Comparison of ENCODE assay signal across 8 cellular contexts in genomic region chrX:120485562-120486520, GRCh38. TPM values are rescaled to one million over a fixed set of nuclear protein-coding genes. Genes with fewer than 3 reads are reported as not detected.
A peak's percentile ranks its signal among the peaks of the same experiment; 100 is the strongest.
DNase-seq lines count a peak whose midpoint lies in the region; ATAC-seq and TF ChIP-seq lines count a peak whose summit lies in the region.

No MANE protein-coding gene starts in this region.

- H3K4me3 ChIP-seq in ascending aorta (peak overlapping the region; percentile 38 to 67), right atrium auricular region (peak overlapping the region; percentile 30 to 46), prostate gland (peak overlapping the region; percentile 30 to 31)

- H3K4me1 ChIP-seq in ascending aorta (no peaks in the 10 kb centered on the region), right atrium auricular region (no peaks in the 10 kb centered on the region), prostate gland (replicated peaks) (no peaks in the 10 kb centered on the region)

- H3K27me3 ChIP-seq in ascending aorta (no peaks in the 10 kb centered on the region), right atrium auricular region (no peaks in the 10 kb centered on the region), prostate gland (replicated peaks; ENCODE audit: insufficient read depth) (no peaks in the 10 kb centered on the region)

- H3K36me3 ChIP-seq in ascending aorta (no peaks in the 10 kb centered on the region), right atrium auricular region (no peaks in the 10 kb centered on the region), prostate gland (no peaks in the 10 kb centered on the region)

- intact Hi-C loops in ascending aorta (cut with DNase I), result loop anchor here (1.0 to 10.0 kb wide), 3 partner anchors 17 to 139 kb away; partner anchors contain the start of genes CUL4B and LAMP2
- intact Hi-C loops in prostate gland (cut with DNase I), result no loop called here

- H3K9me3 ChIP-seq in ascending aorta (no peaks in the 10 kb centered on the region), right atrium auricular region (no peaks in the 10 kb centered on the region), prostate gland (no peaks in the 10 kb centered on the region)

- WGBS in prostate gland, result under 1% methylated on average over 38 of the region's 39 CpGs

- peak; percentile 77 for DNase-seq in NCI-H1105 (lab: John Stamatoyannopoulos, UW)
- peak; percentile 24 for DNase-seq in T follicular helper cell (ENCODE audit: low read depth)
- DNase-seq in ascending aorta (ENCODE audit: low spot score in 2 of 2), result peak; percentile 17 to 83
- peak; percentile 76 for DNase-seq in right atrium auricular region (ENCODE audit: low spot score)
- DNase-seq in prostate gland (ENCODE audit: low spot score), result peak; percentile 59
- no peak for DNase-seq in mesenteric fat pad (ENCODE audit: low spot score)

- no peak for TF ChIP-seq POLR2A in prostate gland (IDR thresholded peaks at IDR 0.05)

- peak; percentile 44 for TF ChIP-seq CTCF in GM12874 (IDR thresholded peaks at IDR 0.05; ENCODE audit: insufficient read depth, low read depth, low read length)
- TF ChIP-seq CTCF in ascending aorta (IDR thresholded peaks at IDR 0.05), result peak in 2 of 3 experiments; percentile 28 to 56
- TF ChIP-seq CTCF in right atrium auricular region (IDR thresholded peaks at IDR 0.05), result peak; percentile 25 to 66
- TF ChIP-seq CTCF in prostate gland (IDR thresholded peaks at IDR 0.05), result peak in 3 of 4 experiments; percentile 19 to 59 (median 57)

- H3K27ac ChIP-seq in ascending aorta (peak overlapping the region; percentile 65 to 84), right atrium auricular region (peak overlapping the region; percentile 79 to 89), prostate gland (peak overlapping the region; percentile 77 to 88)

- peak; percentile 82 for ATAC-seq in HG02623 (IDR thresholded peaks at IDR 0.05; ENCODE audit: unreplicated experiment)

RNA-seq across cellular contexts. Expression of gene LAMP2, which starts 16.7 kb away (rescaled TPM):
- total RNA-seq in ascending aorta (60.1 TPM), right atrium auricular region (10 to 100 TPM; 65.0 to 77.2 TPM), prostate gland (100 to 1,000 TPM; 156 to 269 TPM), mesenteric fat pad (107 TPM)
